Comparison of ENCODE assay signal across 32 cellular contexts in genomic region chr17:12773153-12773552, GRCh38. TPM values are rescaled to one million over a fixed set of nuclear protein-coding genes. Genes with fewer than 3 reads are reported as not detected.
"Had no signal": no experiment of that assay in that cellular context is flagged by ENCODE, and none has a peak within 500 bp of the region (broad histone marks: within the 10 kb centered on the region; RNA-seq: fewer than 3 reads in every experiment).

No MANE protein-coding gene starts in this region.

- H3K4me1 ChIP-seq: ascending aorta, colonic mucosa, gastroesophageal sphincter, sigmoid colon, stomach, tibial artery, upper lobe of right lung had no signal

- ATAC-seq: activated CD8-positive, alpha-beta memory T cell treated with anti-CD3 and anti-CD28 coated beads, Interleukin-2, amount 10 ng/mL, durations not matched to agents 7 days and 5 days; activated CD8-positive, alpha-beta T cell treated with anti-CD3 and anti-CD28 coated beads, Interleukin-2, amount 10 ng/mL, durations not matched to agents 7 days and 5 days; effector memory CD8-positive, alpha-beta T cell; gastroesophageal sphincter; left cardiac atrium; left ventricle myocardium superior; stimulated activated effector memory CD8-positive, alpha-beta T cell treated with anti-CD3 and anti-CD28 coated beads, Interleukin-12 subunit alpha, Interleukin-12 subunit beta, amount 100 ng/mL, for 72 hours; T-helper 17 cell; upper lobe of right lung had no signal

- DNase-seq: activated CD4-positive, alpha-beta T cell treated with anti-CD3 and anti-CD28 coated beads, Interleukin-2, amount 50 U/mL, for 1 hour; activated CD8-positive, alpha-beta memory T cell treated with anti-CD3 and anti-CD28 coated beads, Interleukin-2, amount 10 ng/mL, durations not matched to agents 7 days and 5 days; activated CD8-positive, alpha-beta T cell treated with anti-CD3 and anti-CD28 coated beads, Interleukin-2, amount 10 ng/mL, durations not matched to agents 7 days and 5 days; activated naive CD4-positive, alpha-beta T cell; activated T-cell treated with anti-CD3 and anti-CD28 coated beads, Interleukin-2, amount 50 U/mL, for 48 hours; cerebellar nuclear complex; colonic mucosa; dorsolateral prefrontal cortex; effector memory CD8-positive, alpha-beta T cell; erythroblast; head of caudate nucleus; hippocampal formation; left cardiac atrium; left ventricle myocardium superior; naive B cell; ovary; retina; sigmoid colon; small intestine; stimulated activated CD4-positive, alpha-beta T cell treated with anti-CD3 and anti-CD28 coated beads, Interleukin-4, amount 100 ng/mL, for 24 hours; stomach; T-helper 17 cell; T1000; tibial artery; upper lobe of right lung had no signal

- H3K4me1 Mint-ChIP-seq: activated CD8-positive, alpha-beta memory T cell treated with anti-CD3 and anti-CD28 coated beads, Interleukin-2, amount 10 ng/mL, durations not matched to agents 7 days and 5 days; brain; naive B cell; stimulated activated effector memory CD8-positive, alpha-beta T cell treated with anti-CD3 and anti-CD28 coated beads, Interleukin-12 subunit alpha, Interleukin-12 subunit beta, amount 100 ng/mL, for 72 hours; T-helper 17 cell had no signal

- H3K9me3 Mint-ChIP-seq: brain had no signal

- H3K27me3 Mint-ChIP-seq: activated CD8-positive, alpha-beta memory T cell treated with anti-CD3 and anti-CD28 coated beads, Interleukin-2, amount 10 ng/mL, durations not matched to agents 7 days and 5 days; T-helper 17 cell had no signal

- H3K4me3 Mint-ChIP-seq: activated CD8-positive, alpha-beta memory T cell treated with anti-CD3 and anti-CD28 coated beads, Interleukin-2, amount 10 ng/mL, durations not matched to agents 7 days and 5 days; activated CD8-positive, alpha-beta T cell treated with anti-CD3 and anti-CD28 coated beads, Interleukin-2, amount 10 ng/mL, durations not matched to agents 7 days and 5 days; activated naive CD8-positive, alpha-beta T cell; brain; effector memory CD8-positive, alpha-beta T cell; naive B cell; stimulated activated effector memory CD8-positive, alpha-beta T cell treated with anti-CD3 and anti-CD28 coated beads, Interleukin-12 subunit alpha, Interleukin-12 subunit beta, amount 100 ng/mL, for 72 hours; T-helper 17 cell had no signal

- H3K36me3 ChIP-seq: ascending aorta, cardiac muscle cell, colonic mucosa, gastroesophageal sphincter, ovary, sigmoid colon, stomach, tibial artery, upper lobe of right lung had no signal

- H3K9me3 ChIP-seq: ascending aorta, colonic mucosa, gastroesophageal sphincter, ovary, sigmoid colon, stomach, tibial artery, upper lobe of right lung had no signal

- H3K27ac Mint-ChIP-seq: activated CD8-positive, alpha-beta memory T cell treated with anti-CD3 and anti-CD28 coated beads, Interleukin-2, amount 10 ng/mL, durations not matched to agents 7 days and 5 days; activated CD8-positive, alpha-beta T cell treated with anti-CD3 and anti-CD28 coated beads, Interleukin-2, amount 10 ng/mL, durations not matched to agents 7 days and 5 days; activated naive CD8-positive, alpha-beta T cell; brain; effector memory CD8-positive, alpha-beta T cell; naive B cell; progenitor cell of endocrine pancreas; stimulated activated effector memory CD8-positive, alpha-beta T cell treated with anti-CD3 and anti-CD28 coated beads, Interleukin-12 subunit alpha, Interleukin-12 subunit beta, amount 100 ng/mL, for 72 hours; T-helper 17 cell had no signal

- H3K27ac ChIP-seq: ascending aorta, cardiac muscle cell, colonic mucosa, dorsolateral prefrontal cortex, gastroesophageal sphincter, ovary, sigmoid colon, stomach, tibial artery, upper lobe of right lung had no signal

- H3K36me3 Mint-ChIP-seq: activated CD8-positive, alpha-beta memory T cell treated with anti-CD3 and anti-CD28 coated beads, Interleukin-2, amount 10 ng/mL, durations not matched to agents 7 days and 5 days; activated naive CD8-positive, alpha-beta T cell; brain; naive B cell; stimulated activated effector memory CD8-positive, alpha-beta T cell treated with anti-CD3 and anti-CD28 coated beads, Interleukin-12 subunit alpha, Interleukin-12 subunit beta, amount 100 ng/mL, for 72 hours had no signal

- H3K4me3 ChIP-seq: ascending aorta, cardiac muscle cell, colonic mucosa, dorsolateral prefrontal cortex, gastroesophageal sphincter, ovary, sigmoid colon, stomach, tibial artery, upper lobe of right lung had no signal

- H3K27me3 ChIP-seq: ascending aorta, cardiac muscle cell, colonic mucosa, gastroesophageal sphincter, ovary, sigmoid colon, stomach, tibial artery, upper lobe of right lung had no signal

RNA-seq across cellular contexts. Expression of gene ARHGAP44, which starts 16.1 kb away (rescaled TPM):
- total RNA-seq: activated CD8-positive, alpha-beta memory T cell treated with anti-CD3 and anti-CD28 coated beads, Interleukin-2, amount 10 ng/mL, durations not matched to agents 7 days and 5 days; T-helper 17 cell had no signal
